ENCODE assay signal across 25 cellular contexts in the genomic region with DNA sequence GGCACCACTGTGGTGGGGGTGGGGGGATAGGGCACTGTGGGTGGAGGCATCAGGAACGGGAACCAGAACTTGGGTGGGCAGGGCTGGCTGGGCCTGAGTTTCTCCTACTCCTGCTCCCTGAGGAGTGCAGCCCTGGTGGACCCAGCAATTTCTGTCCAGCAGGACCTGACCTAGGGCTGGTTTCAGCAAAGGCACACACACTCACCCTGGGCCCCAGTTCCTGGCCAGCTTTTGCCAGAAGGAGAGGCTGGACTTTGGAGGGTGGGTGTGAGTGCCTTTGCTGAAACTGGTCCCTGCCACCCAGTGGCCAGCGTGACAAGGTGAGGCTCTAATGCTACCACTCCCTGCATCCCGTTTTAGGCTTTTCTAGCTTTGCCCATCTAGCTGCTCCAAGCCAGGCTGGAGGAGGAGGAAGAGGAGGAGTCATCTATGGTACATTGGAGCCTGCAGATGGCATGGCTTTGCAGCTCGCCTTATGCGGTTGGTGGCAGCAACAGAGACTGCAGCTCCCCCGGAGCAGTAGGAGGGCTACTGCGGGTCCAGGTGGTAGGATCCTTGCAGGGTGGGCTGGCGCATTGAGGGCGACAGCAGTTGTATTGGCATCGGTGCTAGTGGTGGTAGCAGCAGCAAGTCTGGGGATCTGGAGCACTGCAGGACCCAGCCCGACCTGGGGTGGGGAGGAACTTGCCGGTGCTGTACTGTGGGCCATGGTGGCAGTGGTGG. TPM values are rescaled to one million over a fixed set of nuclear protein-coding genes. Genes with fewer than 3 reads are reported as not detected.
DNase-seq lines count a peak whose midpoint lies in the region; ATAC-seq and TF ChIP-seq lines count a peak whose summit lies in the region.
"Had no signal": no experiment of that assay in that cellular context is flagged by ENCODE, and none has a peak within 500 bp of the region (broad histone marks: within the 10 kb centered on the region; RNA-seq: fewer than 3 reads in every experiment).

No MANE protein-coding gene starts in this region.

- WGBS in endodermal cell (ENCODE audit: insufficient coverage in 1 of 2, insufficient read length in 1 of 2), 2 experiments = 84 to 89% methylated on average over 5 to 12 of the region's 12 CpGs

- H4K20me1 ChIP-seq in BLaER1 treated with 17β-estradiol and CSF1 and Interleukin-3, amounts not matched to agents 10 nM and 100 nM = no peaks in the 10 kb centered on the region

- CTCF ChIA-PET in activated CD4-positive, alpha-beta T cell treated with anti-CD3 and anti-CD28 coated beads for 36 hours (lab: Charles Lee) = interaction anchor here (0.6 kb wide), 1 partner anchor 1373 kb away, joined by 3 read pairs; no protein-coding TSS in a partner anchor

- H3K27ac ChIP-seq in BLaER1 treated with 17β-estradiol and CSF1 and Interleukin-3, amounts not matched to agents 10 nM and 100 nM = peak overlapping the region in 4 of 11 experiments; percentile 15 to 54 (median 38); a peak in 6 of 22 replicates
- no peak overlapping the region for H3K27ac ChIP-seq in endodermal cell (ENCODE audit: low read depth, low read length)
- H3K27ac ChIP-seq: esophagus squamous epithelium, gastroesophageal sphincter, neutrophil, SJCRH30 had no signal

- H3K9me3 Mint-ChIP-seq in endodermal cell = no peaks in the 10 kb centered on the region
- no peaks in the 10 kb centered on the region for H3K9me3 Mint-ChIP-seq in activated CD4-positive, alpha-beta T cell treated with anti-CD3 and anti-CD28 coated beads for 36 hours (ENCODE audit: low read depth)
- H3K9me3 Mint-ChIP-seq: activated CD4-positive, alpha-beta T cell treated with anti-CD3 and anti-CD28 coated beads, Interleukin-2, amount 10 ng/mL, durations not matched to agents 7 days and 5 days; brain had no signal

- H3K36me3 ChIP-seq in BLaER1 treated with 17β-estradiol and CSF1 and Interleukin-3, amounts not matched to agents 10 nM and 100 nM = no peaks in the 10 kb centered on the region
- H3K36me3 ChIP-seq in endodermal cell (ENCODE audit: control insufficient read depth, insufficient read depth, low read length) = no peaks in the 10 kb centered on the region
- H3K36me3 ChIP-seq: BE2C, esophagus squamous epithelium, gastroesophageal sphincter, neutrophil, SJCRH30 had no signal

- POLR2A ChIA-PET in activated CD4-positive, alpha-beta T cell treated with anti-CD3 and anti-CD28 coated beads for 36 hours (lab: Charles Lee) = no interaction called here

- H3K4me2 ChIP-seq in BLaER1 treated with 17β-estradiol and CSF1 and Interleukin-3, amounts not matched to agents 10 nM and 100 nM = peak overlapping the region in 9 of 11 experiments; percentile 8 to 67 (median 29); a peak in 14 of 22 replicates
- H3K4me2 ChIP-seq: smooth muscle cell had no signal

- no peaks in the 10 kb centered on the region for H3K9me3 ChIP-seq in BLaER1 treated with 17β-estradiol and CSF1 and Interleukin-3, amounts not matched to agents 10 nM and 100 nM (replicated peaks in 1 of 11)
- H3K9me3 ChIP-seq in endodermal cell (ENCODE audit: control insufficient read depth, low read length) = no peaks in the 10 kb centered on the region
- H3K9me3 ChIP-seq: BE2C, Caco-2, esophagus squamous epithelium, gastroesophageal sphincter, neutrophil, SJCRH30 had no signal

- ATAC-seq in GM19035 (IDR thresholded peaks at IDR 0.05; ENCODE audit: unreplicated experiment) = peak; percentile 40
- ATAC-seq in HG03064 (IDR thresholded peaks at IDR 0.05; ENCODE audit: low read depth, unreplicated experiment) = peak; percentile 23
- ATAC-seq in GM19463 (IDR thresholded peaks at IDR 0.05; ENCODE audit: unreplicated experiment) = no peak
- ATAC-seq in activated CD4-positive, alpha-beta T cell treated with anti-CD3 and anti-CD28 coated beads for 36 hours = no peak
- ATAC-seq: gastroesophageal sphincter had no signal

- H3K36me3 Mint-ChIP-seq in endodermal cell (ENCODE audit: low read depth) = no peaks in the 10 kb centered on the region
- no peaks in the 10 kb centered on the region for H3K36me3 Mint-ChIP-seq in activated CD4-positive, alpha-beta T cell treated with anti-CD3 and anti-CD28 coated beads for 36 hours (ENCODE audit: low read depth)
- H3K36me3 Mint-ChIP-seq: brain had no signal

- H3K4me1 Mint-ChIP-seq in endodermal cell = no peaks in the 10 kb centered on the region
- H3K4me1 Mint-ChIP-seq in activated CD4-positive, alpha-beta T cell treated with anti-CD3 and anti-CD28 coated beads for 36 hours = no peaks in the 10 kb centered on the region
- H3K4me1 Mint-ChIP-seq: activated CD4-positive, alpha-beta T cell treated with anti-CD3 and anti-CD28 coated beads, Interleukin-2, amount 10 ng/mL, durations not matched to agents 7 days and 5 days; brain had no signal

- H3K4me3 ChIP-seq in BLaER1 treated with 17β-estradiol and CSF1 and Interleukin-3, amounts not matched to agents 10 nM and 100 nM = no peak overlapping the region
- H3K4me3 ChIP-seq in endodermal cell (ENCODE audit: low read length) = no peak overlapping the region
- H3K4me3 ChIP-seq: esophagus squamous epithelium, gastroesophageal sphincter, lung, SJCRH30, smooth muscle cell had no signal

- H3K27ac Mint-ChIP-seq in endodermal cell = no peak overlapping the region
- no peak overlapping the region for H3K27ac Mint-ChIP-seq in activated CD4-positive, alpha-beta T cell treated with anti-CD3 and anti-CD28 coated beads for 36 hours
- H3K27ac Mint-ChIP-seq: activated CD4-positive, alpha-beta T cell treated with anti-CD3 and anti-CD28 coated beads, Interleukin-2, amount 10 ng/mL, durations not matched to agents 7 days and 5 days; brain had no signal

- peaks cover 19% of the 10 kb centered on the region for H3K27me3 Mint-ChIP-seq in endodermal cell (ENCODE audit: insufficient read depth)
- H3K27me3 Mint-ChIP-seq in activated CD4-positive, alpha-beta T cell treated with anti-CD3 and anti-CD28 coated beads for 36 hours = peaks cover 19% of the 10 kb centered on the region

- DNase-seq in endodermal cell (peak; percentile 43), NOMO-1 (lab: John Stamatoyannopoulos, UW; ENCODE audit: unreplicated experiment in 2 of 2) (no peak), NCI-H2196 treated with DMSO at 0.1 percent for 48 hours (lab: John Stamatoyannopoulos, UW; ENCODE audit: unreplicated experiment) (no peak)
- DNase-seq in activated CD4-positive, alpha-beta T cell treated with anti-CD3 and anti-CD28 coated beads for 36 hours = no peak
- DNase-seq: activated CD4-positive, alpha-beta T cell treated with anti-CD3 and anti-CD28 coated beads, Interleukin-2, amount 10 ng/mL, durations not matched to agents 7 days and 5 days; activated CD8-positive, alpha-beta memory T cell treated with anti-CD3 and anti-CD28 coated beads, Interleukin-2, amount 50 U/mL, for 4 hours; BE2C; effector memory CD4-positive, alpha-beta T cell; EL; esophagus squamous epithelium; NCI-H1417; NCI-H69; SJCRH30; stimulated activated CD4-positive, alpha-beta T cell treated with anti-CD3 and anti-CD28 coated beads, Interleukin-4, amount 100 ng/mL, for 24 hours; T-helper 1 cell had no signal

- TF ChIP-seq CTCF in endodermal cell (conservative IDR thresholded peaks at IDR 0.05) = peak; percentile 41

- H3K27me3 ChIP-seq in BLaER1 treated with 17β-estradiol and CSF1 and Interleukin-3, amounts not matched to agents 10 nM and 100 nM = no peaks in the 10 kb centered on the region
- peaks cover 19% of the 10 kb centered on the region for H3K27me3 ChIP-seq in endodermal cell (ENCODE audit: control insufficient read depth, insufficient read depth, low read length, poor library complexity, severe bottlenecking)
- H3K27me3 ChIP-seq: BE2C had no signal

- H3K9ac ChIP-seq in BLaER1 treated with 17β-estradiol and CSF1 and Interleukin-3, amounts not matched to agents 10 nM and 100 nM = no peak overlapping the region
- H3K9ac ChIP-seq in endodermal cell (ENCODE audit: extremely low read depth, low read length, poor library complexity, severe bottlenecking) = no peak overlapping the region

- intact Hi-C loops in activated CD4-positive, alpha-beta T cell treated with anti-CD3 and anti-CD28 coated beads for 36 hours (cut with DNase I, micrococcal nuclease) = no loop called here

- H3K4me1 ChIP-seq in BLaER1 treated with 17β-estradiol and CSF1 and Interleukin-3, amounts not matched to agents 10 nM and 100 nM = peaks cover 0 to 20% (median 9%) of the 10 kb centered on the region in 10 experiments; a peak in 13 of 20 replicates
- no peaks in the 10 kb centered on the region for H3K4me1 ChIP-seq in endodermal cell (ENCODE audit: control insufficient read depth, insufficient read depth, low read length)
- H3K4me1 ChIP-seq: BE2C, Caco-2, esophagus squamous epithelium, gastroesophageal sphincter, SJCRH30 had no signal

- H3K4me3 Mint-ChIP-seq in endodermal cell = no peak overlapping the region
- H3K4me3 Mint-ChIP-seq in activated CD4-positive, alpha-beta T cell treated with anti-CD3 and anti-CD28 coated beads for 36 hours = no peak overlapping the region
- H3K4me3 Mint-ChIP-seq: activated CD4-positive, alpha-beta T cell treated with anti-CD3 and anti-CD28 coated beads, Interleukin-2, amount 10 ng/mL, durations not matched to agents 7 days and 5 days; brain had no signal

RNA-seq across cellular contexts. Expression of a gene that starts 40.4 kb away (rescaled TPM):
- 10 to 100 TPM; 47.1 to 55.1 TPM for total RNA-seq in endodermal cell
- 38.5 TPM for polyA plus RNA-seq in endodermal cell (2013, experiment 1 of 2)
- polyA plus RNA-seq in endodermal cell (2013, experiment 2 of 2) = 36.8 TPM
- total RNA-seq in activated CD4-positive, alpha-beta T cell treated with anti-CD3 and anti-CD28 coated beads for 36 hours = 100 to 1,000 TPM; 148 to 169 TPM

RNA-seq across cellular contexts. Expression of a gene that starts 53.5 kb away (rescaled TPM):
- 10 to 100 TPM; 16.4 to 19.6 TPM for total RNA-seq in endodermal cell
- polyA plus RNA-seq in endodermal cell (2013, experiment 1 of 2) = 15.1 TPM
- polyA plus RNA-seq in endodermal cell (2013, experiment 2 of 2) = 13.8 TPM
- total RNA-seq in activated CD4-positive, alpha-beta T cell treated with anti-CD3 and anti-CD28 coated beads for 36 hours = 10 to 100 TPM; 41.6 to 49.3 TPM

Comparison
In these comparisons a context has a peak if more than half of its experiments do, and no peak if none do; other contexts are left out.
1. ATAC-seq: peak in GM19035 (single experiment) and HG03064 (single experiment); none in GM19463 (single experiment) and activated CD4-positive, alpha-beta T cell treated with anti-CD3 and anti-CD28 coated beads for 36 hours (single experiment).